ENCODE assay signal across 1 cellular context in the genomic region with DNA sequence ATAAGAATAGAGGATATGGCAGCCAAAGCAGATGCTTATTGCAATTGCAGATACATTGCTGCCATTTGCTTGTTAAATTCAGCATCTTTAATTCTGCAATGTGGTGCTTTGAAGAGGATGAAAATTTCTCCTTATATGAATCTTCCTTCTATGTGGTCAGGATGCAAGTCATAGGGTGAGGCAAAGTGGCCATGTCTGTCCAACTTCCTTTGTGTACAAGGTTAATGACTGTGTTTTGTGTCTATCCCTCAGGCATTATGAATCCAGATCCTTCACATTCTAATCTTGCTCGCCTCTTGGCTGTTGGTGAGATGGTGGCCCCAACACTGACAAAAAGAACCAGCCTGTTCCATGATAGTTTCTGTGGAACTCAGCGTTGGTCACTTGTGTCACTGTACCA.
TF ChIP-seq lines count a peak whose summit lies in the region.

No MANE protein-coding gene starts in this region.

TF ChIP-seq in A549, 52 proteins besides CTCF, POLR2A, EP300 and RAD21 (continued from another document):
- TF ChIP-seq ESRRA (IDR thresholded peaks at IDR 0.05; ENCODE audit: borderline replicate concordance, low read length) = no peak
- TF ChIP-seq RNF2 (IDR thresholded peaks at IDR 0.05; ENCODE audit: borderline replicate concordance, low read depth) = no peak
- no peak for TF ChIP-seq FOSB (CRISPR knock-in tag; IDR thresholded peaks at IDR 0.05)
